ENCODE assay signal across 24 cellular contexts in the genomic region with DNA sequence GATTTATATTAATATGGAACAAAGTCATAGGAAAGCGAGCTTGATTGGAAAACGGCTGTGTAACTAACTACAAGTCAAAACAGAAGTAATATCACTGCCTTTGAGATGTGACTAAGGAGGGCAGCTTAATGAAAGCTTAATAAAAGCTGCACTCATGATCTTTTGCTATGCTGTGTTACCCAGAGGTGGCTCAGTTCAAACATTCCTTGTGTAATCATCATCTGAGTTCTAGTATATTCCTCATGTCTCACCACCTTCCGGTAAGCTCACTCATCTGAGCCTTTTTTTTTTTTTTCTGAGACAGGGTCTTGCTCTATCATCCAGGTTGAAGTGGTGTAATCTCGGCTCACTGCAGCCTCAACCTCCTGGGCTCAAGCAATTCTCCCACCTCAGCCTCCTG.
"Had no signal": no experiment of that assay in that cellular context is flagged by ENCODE, and none has a peak within 500 bp of the region (broad histone marks: within the 10 kb centered on the region; RNA-seq: fewer than 3 reads in every experiment).

No MANE protein-coding gene starts in this region.

- H3K9me3 ChIP-seq: ascending aorta, body of pancreas, Peyer's patch, SJSA1 had no signal

- ATAC-seq: activated CD4-positive, CD25-positive, alpha-beta regulatory T cell treated with anti-CD3 and anti-CD28 coated beads, Interleukin-2, amount 50 U/mL, for 24 hours; activated T-cell treated with anti-CD3 and anti-CD28 coated beads, Interleukin-2, amount 50 U/mL, for 72 hours; body of pancreas; K562; SK-N-SH treated with all-trans-retinoic acid at 6 μM for 48 hours had no signal

- H3K27ac Mint-ChIP-seq: activated naive CD8-positive, alpha-beta T cell treated with anti-CD3 and anti-CD28 coated beads, Interleukin-2, amount 10 ng/mL, durations not matched to agents 7 days and 5 days; activated T-helper 2 cell treated with anti-CD3 and anti-CD28 coated beads, Interferon-gamma antibody, Interleukin-2, Interleukin-4, amounts not matched to agents 10 μg/mL and 5 μg/mL and 100 μg/mL, durations not matched to agents 14 hours and 24 hours and 36 hours had no signal

- H3K27ac ChIP-seq: ascending aorta, body of pancreas, Peyer's patch, SJSA1 had no signal

- DNase-seq: activated CD4-positive, alpha-beta T cell treated with anti-CD3 and anti-CD28 coated beads for 4 hours; activated CD8-positive, alpha-beta memory T cell treated with anti-CD3 and anti-CD28 coated beads for 24 hours; activated gamma-delta T cell treated with Interleukin-2 at 50 U/mL for 16 hours; activated naive CD8-positive, alpha-beta T cell treated with anti-CD3 and anti-CD28 coated beads, Interleukin-2, amount 10 ng/mL, durations not matched to agents 7 days and 5 days; activated T-cell treated with anti-CD3 and anti-CD28 coated beads, Interleukin-2, amount 50 U/mL, for 72 hours; amniotic stem cell; body of pancreas; central memory CD4-positive, alpha-beta T cell; Karpas-422; MM.1S; NCI-H1105; NCI-H1436; NCI-H187 treated with DMSO at 0.1 percent for 48 hours; NCI-H2081 treated with DMSO at 0.1 percent for 48 hours; NCI-H446; SHP77; SW 1271 had no signal

- H3K27me3 Mint-ChIP-seq: activated naive CD8-positive, alpha-beta T cell treated with anti-CD3 and anti-CD28 coated beads, Interleukin-2, amount 10 ng/mL, durations not matched to agents 7 days and 5 days had no signal

- H3K27me3 ChIP-seq: ascending aorta, body of pancreas, Peyer's patch, SJSA1 had no signal

- H3K4me3 Mint-ChIP-seq: activated naive CD8-positive, alpha-beta T cell treated with anti-CD3 and anti-CD28 coated beads, Interleukin-2, amount 10 ng/mL, durations not matched to agents 7 days and 5 days; activated T-cell treated with anti-CD3 and anti-CD28 coated beads, Interleukin-2, amount 50 U/mL, for 72 hours had no signal

- H3K4me3 ChIP-seq: ascending aorta, body of pancreas, K562, Peyer's patch, SJSA1 had no signal

- H3K9me3 Mint-ChIP-seq: activated naive CD8-positive, alpha-beta T cell treated with anti-CD3 and anti-CD28 coated beads, Interleukin-2, amount 10 ng/mL, durations not matched to agents 7 days and 5 days; activated T-cell treated with anti-CD3 and anti-CD28 coated beads, Interleukin-2, amount 50 U/mL, for 72 hours; activated T-helper 2 cell treated with anti-CD3 and anti-CD28 coated beads, Interferon-gamma antibody, Interleukin-2, Interleukin-4, amounts not matched to agents 10 μg/mL and 5 μg/mL and 100 μg/mL, durations not matched to agents 14 hours and 24 hours and 36 hours had no signal
